In genomic region chr13:99217461-99218101, GRCh38 we compare ENCODE assay signal across 13 cellular contexts. TPM values are rescaled to one million over a fixed set of nuclear protein-coding genes. Genes with fewer than 3 reads are reported as not detected.
DNase-seq lines count a peak whose midpoint lies in the region; ATAC-seq, FAIRE-seq and TF ChIP-seq lines count a peak whose summit lies in the region.
"Had no signal": no experiment of that assay in that cellular context is flagged by ENCODE, and none has a peak within 500 bp of the region (broad histone marks: within the 10 kb centered on the region; RNA-seq: fewer than 3 reads in every experiment).

No MANE protein-coding gene starts in this region.

- DNase-seq in H54 (ENCODE audit: insufficient read length, low spot score): no peak
- DNase-seq in RWPE1 (ENCODE audit: low spot score): no peak
- peak; percentile 50 for DNase-seq in activated naive CD8-positive, alpha-beta T cell treated with anti-CD3 and anti-CD28 coated beads, Interleukin-2, amount 50 U/mL, for 24 hours
- DNase-seq in osteocyte (ENCODE audit: extremely low spot score, unreplicated experiment): peak; percentile 70
- no peak for DNase-seq in NCI-H2196 (lab: John Stamatoyannopoulos, UW; ENCODE audit: unreplicated experiment)
- DNase-seq in HepG2 (ENCODE audit: low spot score): no peak
- DNase-seq: activated CD4-positive, CD25-positive, alpha-beta regulatory T cell treated with anti-CD3 and anti-CD28 coated beads, Interleukin-2, amount 50 U/mL, for 72 hours had no signal

- no peak for ATAC-seq in activated naive CD8-positive, alpha-beta T cell treated with anti-CD3 and anti-CD28 coated beads, Interleukin-2, amount 50 U/mL, for 24 hours
- ATAC-seq in HG03196 (IDR thresholded peaks at IDR 0.05; ENCODE audit: unreplicated experiment): no peak
- ATAC-seq in HepG2: no peak
- no peak for ATAC-seq in HG02870 (IDR thresholded peaks at IDR 0.05; ENCODE audit: unreplicated experiment)

- peaks cover 0 to 15% of the 10 kb centered on the region in 2 experiments; a peak in 3 of 5 replicates for H3K36me3 ChIP-seq in HepG2 (replicated peaks in 1 of 2; ENCODE audit: control insufficient read depth in 1 of 2, insufficient read depth in 2 of 2, low read length in 2 of 2)

- H2AFZ ChIP-seq in HepG2 (ENCODE audit: low read length): no peak overlapping the region

- BruUV-seq in HepG2 (replicated peaks; lab: Mats Ljungman, UMichigan): no TSS peak

- H3K4me3 Mint-ChIP-seq in activated naive CD8-positive, alpha-beta T cell treated with anti-CD3 and anti-CD28 coated beads, Interleukin-2, amount 50 U/mL, for 24 hours: peak overlapping the region; percentile 72
- H3K4me3 Mint-ChIP-seq in osteocyte (ENCODE audit: unreplicated experiment): no peak overlapping the region

- H3K79me2 ChIP-seq in HepG2 (ENCODE audit: insufficient read depth, low read length): peaks cover 81% of the 10 kb centered on the region

- peak; percentile 55 for FAIRE-seq in H54 (lab: Jason Lieb, UNC)
- no peak for FAIRE-seq in HepG2 (lab: Jason Lieb, UNC)
- FAIRE-seq: D721Med had no signal

- H3K4me2 ChIP-seq in HepG2 (ENCODE audit: low read depth, low read length): no peak overlapping the region
- H3K4me2 ChIP-seq: smooth muscle cell had no signal

- H3K4me3 ChIP-seq in HepG2 (replicated peaks in 1 of 3; ENCODE audit: insufficient read depth in 1 of 3, low read depth in 2 of 3, low read length in 3 of 3): no peak overlapping the region
- H3K4me3 ChIP-seq: body of pancreas, smooth muscle cell had no signal

- no peaks in the 10 kb centered on the region for H3K27me3 Mint-ChIP-seq in activated naive CD8-positive, alpha-beta T cell treated with anti-CD3 and anti-CD28 coated beads, Interleukin-2, amount 50 U/mL, for 24 hours
- H3K27me3 Mint-ChIP-seq in osteocyte (ENCODE audit: unreplicated experiment): no peaks in the 10 kb centered on the region

- peak overlapping the region; percentile 89 for H3K27ac Mint-ChIP-seq in activated naive CD8-positive, alpha-beta T cell treated with anti-CD3 and anti-CD28 coated beads, Interleukin-2, amount 50 U/mL, for 24 hours
- H3K27ac Mint-ChIP-seq in osteocyte (ENCODE audit: unreplicated experiment): no peak overlapping the region

- H3K27me3 ChIP-seq in HepG2 (ENCODE audit: control insufficient read depth in 1 of 2, insufficient read depth in 2 of 2, low read length in 2 of 2): no peaks in the 10 kb centered on the region
- H3K27me3 ChIP-seq: body of pancreas had no signal

- no peak for TF ChIP-seq POLR2A in H54 (IDR thresholded peaks at IDR 0.05; ENCODE audit: low read depth, low read length)
- TF ChIP-seq POLR2A in HepG2 (IDR thresholded peaks at IDR 0.05; ENCODE audit: insufficient read depth in 1 of 2, low read depth in 2 of 2, low read length in 2 of 2): no peak

- 91% methylated on average over 15 of the region's 20 CpGs for WGBS in HepG2 (ENCODE audit: low lambda C conversion rate)

- peaks cover 3% of the 10 kb centered on the region for H4K20me1 ChIP-seq in HepG2 (ENCODE audit: insufficient read depth, low read length)

- H3K9ac ChIP-seq in HepG2 (ENCODE audit: insufficient read depth, low read depth, low read length): no peak overlapping the region

- H3K9me3 ChIP-seq in HepG2 (ENCODE audit: low read length): no peaks in the 10 kb centered on the region
- H3K9me3 ChIP-seq: body of pancreas had no signal

- peaks cover 16% of the 10 kb centered on the region for H3K36me3 Mint-ChIP-seq in activated naive CD8-positive, alpha-beta T cell treated with anti-CD3 and anti-CD28 coated beads, Interleukin-2, amount 50 U/mL, for 24 hours (ENCODE audit: low read depth)
- peaks cover 8% of the 10 kb centered on the region for H3K36me3 Mint-ChIP-seq in osteocyte (ENCODE audit: unreplicated experiment)

- H3K9me3 Mint-ChIP-seq in activated naive CD8-positive, alpha-beta T cell treated with anti-CD3 and anti-CD28 coated beads, Interleukin-2, amount 50 U/mL, for 24 hours: no peaks in the 10 kb centered on the region
- peaks cover 7% of the 10 kb centered on the region for H3K9me3 Mint-ChIP-seq in osteocyte (ENCODE audit: unreplicated experiment)

- peaks cover 91% of the 10 kb centered on the region for H3K4me1 Mint-ChIP-seq in activated naive CD8-positive, alpha-beta T cell treated with anti-CD3 and anti-CD28 coated beads, Interleukin-2, amount 50 U/mL, for 24 hours
- H3K4me1 Mint-ChIP-seq in osteocyte (ENCODE audit: unreplicated experiment): peaks cover 12% of the 10 kb centered on the region

- intact Hi-C loops in HepG2 (cut with micrococcal nuclease; ENCODE audit: unreplicated experiment): no loop called here

- POLR2A ChIA-PET in RWPE1 (lab: Yijun Ruan, JAX; ENCODE audit: low non-redundant PET) (no interaction called here), HepG2 (lab: Yijun Ruan, JAX) (interaction anchor here (1.1 kb wide), 1 partner anchor 16 kb away, joined by 4 read pairs; no protein-coding TSS in a partner anchor)

- CTCF ChIA-PET in RWPE1 (lab: Yijun Ruan, JAX): no interaction called here
- CTCF ChIA-PET in HepG2 (lab: Yijun Ruan, JAX; ENCODE audit: low intra/inter-chr PET ratio, low total read pairs): no interaction called here

- in situ Hi-C loops in HepG2 (cut with HindIII; ENCODE audit: extremely low pct_ligation_motif_present, low pct_unique_long_range_greater_than_20kb): no loop called here

- no peak for TF ChIP-seq EP300 in HepG2 (IDR thresholded peaks at IDR 0.05; ENCODE audit: low read depth in 2 of 2, low read length in 2 of 2)
- no peak for TF ChIP-seq EP300 in HepG2 (CRISPR knock-in tag; IDR thresholded peaks at IDR 0.05; ENCODE audit: borderline replicate concordance)

- TF ChIP-seq CTCF in RWPE1 (conservative IDR thresholded peaks at IDR 0.05; ENCODE audit: low read depth) (no peak), osteocyte (IDR thresholded peaks at IDR 0.05) (no peak), HepG2 (CRISPR knock-in tag; IDR thresholded peaks at IDR 0.05) (no peak)

- no peaks in the 10 kb centered on the region for H3K4me1 ChIP-seq in HepG2 (ENCODE audit: insufficient read depth, low read length)

- no peak for TF ChIP-seq RAD21 in HepG2 (CRISPR knock-in tag; IDR thresholded peaks at IDR 0.05)

- H3K27ac ChIP-seq in RWPE1 (0 out of 2 replicates have a peak overlapping the region, but pooled peaks have one; percentile 5), HepG2 (ENCODE audit: extremely low read length, insufficient read depth, low read length) (no peak overlapping the region)

RNA-seq across cellular contexts. Expression of gene UBAC2, which starts 16.9 kb away (rescaled TPM):
- total RNA-seq in osteocyte (64.0 and 71.6 TPM in 2 replicates), HepG2 (2016; rRNA removed; fragmentation: Illumina TruSeq; extraction: Trizol) (44.0 and 61.3 TPM in 2 replicates)
- 34.9 and 39.6 TPM in 2 replicates for total RNA-seq in HepG2 (2016; cell fraction: cytosol; rRNA removed; fragmentation: Illumina TruSeq; extraction: Trizol; ENCODE audit: low read depth)
- 38.5 and 64.4 TPM in 2 replicates for total RNA-seq in HepG2 (2016; cell fraction: insoluble cytoplasmic fraction; rRNA removed; fragmentation: Illumina TruSeq; extraction: Trizol)
- total RNA-seq in HepG2 (2016; cell fraction: membrane; rRNA removed; fragmentation: Illumina TruSeq; extraction: Trizol): 63.6 and 68.1 TPM in 2 replicates
- total RNA-seq in HepG2 (2016; cell fraction: nucleus; rRNA removed; fragmentation: Illumina TruSeq; extraction: Trizol): 53.7 and 64.6 TPM in 2 replicates
- 80.8 and 84.2 TPM in 2 replicates for polyA plus RNA-seq in HepG2 (2011; rRNA removed)
- 69.1 and 91.4 TPM in 2 replicates for polyA plus RNA-seq in HepG2 (2011; cell fraction: cytosol; rRNA removed)
- 25.5 and 30.1 TPM in 2 replicates for polyA plus RNA-seq in HepG2 (2011; cell fraction: nucleus; rRNA removed)
- polyA plus RNA-seq in HepG2 (2012): 63.7 and 72.4 TPM in 2 replicates
- 37.1 and 38.0 TPM in 2 replicates for polyA plus RNA-seq in HepG2 (2016; cell fraction: cytosol; fragmentation: Illumina TruSeq; extraction: Trizol; ENCODE audit: low read depth)
- 45.9 TPM in 2 replicates for polyA plus RNA-seq in HepG2 (2016; cell fraction: insoluble cytoplasmic fraction; fragmentation: Illumina TruSeq; extraction: Trizol; ENCODE audit: low read depth)
- 59.7 and 64.1 TPM in 2 replicates for polyA plus RNA-seq in HepG2 (2016; cell fraction: membrane; fragmentation: Illumina TruSeq; extraction: Trizol; ENCODE audit: low read depth)
- polyA plus RNA-seq in HepG2 (2016; cell fraction: nucleus; fragmentation: Illumina TruSeq; extraction: Trizol; ENCODE audit: insufficient read depth, low read depth): 80.9 and 85.2 TPM in 2 replicates
- polyA minus RNA-seq in HepG2 (2011; rRNA and poly(A)+ RNA removed; ENCODE audit: low replicate concordance): 58.0 and 61.9 TPM in 2 replicates
- 29.7 and 34.9 TPM in 2 replicates for polyA minus RNA-seq in HepG2 (2011; cell fraction: cytosol; rRNA and poly(A)+ RNA removed)
- 31.5 and 38.0 TPM in 2 replicates for polyA minus RNA-seq in HepG2 (2011; cell fraction: nucleus; rRNA and poly(A)+ RNA removed)

RNA-seq across cellular contexts. Expression of gene GPR18, which starts 40.6 kb away (rescaled TPM):
- not detected in 2 replicates for total RNA-seq in osteocyte
- total RNA-seq in HepG2 (2016; rRNA removed; fragmentation: Illumina TruSeq; extraction: Trizol): not detected in 2 replicates
- total RNA-seq in HepG2 (2016; cell fraction: cytosol; rRNA removed; fragmentation: Illumina TruSeq; extraction: Trizol; ENCODE audit: low read depth): not detected in 2 replicates
- total RNA-seq in HepG2 (2016; cell fraction: insoluble cytoplasmic fraction; rRNA removed; fragmentation: Illumina TruSeq; extraction: Trizol): not detected in 2 replicates
- total RNA-seq in HepG2 (2016; cell fraction: membrane; rRNA removed; fragmentation: Illumina TruSeq; extraction: Trizol): not detected in 2 replicates
- total RNA-seq in HepG2 (2016; cell fraction: nucleus; rRNA removed; fragmentation: Illumina TruSeq; extraction: Trizol): not detected in 2 replicates
- not detected in 2 replicates for polyA plus RNA-seq in HepG2 (2011; rRNA removed)
- polyA plus RNA-seq in HepG2 (2011; cell fraction: cytosol; rRNA removed): not detected in 2 replicates
- polyA plus RNA-seq in HepG2 (2011; cell fraction: nucleus; rRNA removed): not detected in 2 replicates
- polyA plus RNA-seq in HepG2 (2012): 0.09 and 0.13 TPM in 2 replicates
- not detected in 2 replicates for polyA plus RNA-seq in HepG2 (2016; cell fraction: cytosol; fragmentation: Illumina TruSeq; extraction: Trizol; ENCODE audit: low read depth)
- polyA plus RNA-seq in HepG2 (2016; cell fraction: insoluble cytoplasmic fraction; fragmentation: Illumina TruSeq; extraction: Trizol; ENCODE audit: low read depth): not detected in 2 replicates
- polyA plus RNA-seq in HepG2 (2016; cell fraction: membrane; fragmentation: Illumina TruSeq; extraction: Trizol; ENCODE audit: low read depth): not detected in 2 replicates
- not detected in 2 replicates for polyA plus RNA-seq in HepG2 (2016; cell fraction: nucleus; fragmentation: Illumina TruSeq; extraction: Trizol; ENCODE audit: insufficient read depth, low read depth)
- not detected in 2 replicates for polyA minus RNA-seq in HepG2 (2011; rRNA and poly(A)+ RNA removed; ENCODE audit: low replicate concordance)
- polyA minus RNA-seq in HepG2 (2011; cell fraction: cytosol; rRNA and poly(A)+ RNA removed): not detected in 2 replicates
- polyA minus RNA-seq in HepG2 (2011; cell fraction: nucleus; rRNA and poly(A)+ RNA removed): 0.26 TPM in 1 of 2 replicates, not detected in the other
- total RNA-seq: body of pancreas, NCI-H460, smooth muscle cell had no signal
- polyA plus RNA-seq: smooth muscle cell had no signal

Comparison
In these comparisons a context has a peak if more than half of its experiments do, and no peak if none do; other contexts are left out.
1. DNase-seq: peak in activated naive CD8-positive, alpha-beta T cell treated with anti-CD3 and anti-CD28 coated beads, Interleukin-2, amount 50 U/mL, for 24 hours (single experiment) and osteocyte (single experiment); none in H54 (single experiment), RWPE1 (single experiment), NCI-H2196 (single experiment) and HepG2 (single experiment).